Comparison of ENCODE assay signal across 8 cellular contexts in genomic region chr1:113759341-113760101, GRCh38.
DNase-seq lines count a peak whose midpoint lies in the region; ATAC-seq lines count a peak whose summit lies in the region.

PHTF1 (minus strand) TSS chr1:113759486; CDS start chr1:113758703, 783 bp downstream.

- ATAC-seq in GM19023 (IDR thresholded peaks at IDR 0.05; ENCODE audit: unreplicated experiment) (peak; percentile 91), HG03175 (IDR thresholded peaks at IDR 0.05; ENCODE audit: unreplicated experiment) (peak; percentile 84)

- DNase-seq in AG20443 (ENCODE audit: low spot score) (peak; percentile 93), NCI-H345 (lab: John Stamatoyannopoulos, UW) (peak; percentile 67)
- peak; percentile 22 to 37 for DNase-seq in activated CD4-positive, alpha-beta T cell treated with anti-CD3 and anti-CD28 coated beads for 24 hours (ENCODE audit: low read depth in 2 of 2)
- peak; percentile 45 for DNase-seq in stimulated activated CD4-positive, alpha-beta T cell treated with anti-CD3 and anti-CD28 coated beads, Interleukin-1b, Interleukin-23, amount 100 ng/mL, for 48 hours

- H3K27ac ChIP-seq in cingulate gyrus (ENCODE audit: low read depth, low read length) = peak within 1 kb of the TSS; percentile 99
- H3K27ac ChIP-seq in layer of hippocampus (ENCODE audit: low read depth, low read length) = peak within 1 kb of the TSS; percentile 90

- H3K27me3 ChIP-seq in layer of hippocampus (ENCODE audit: control insufficient read depth, insufficient read depth, low read length) = no peaks in the 10 kb centered on the region

Comparison
In these comparisons a context has a peak if more than half of its experiments do, and no peak if none do; other contexts are left out.
1. Peak in every context shown above with its lines: DNase-seq, ATAC-seq and H3K27ac ChIP-seq.
2. DNase-seq: peak in every context shown above with its lines; median percentile 93 in AG20443; 67 in NCI-H345; 45 in stimulated activated CD4-positive, alpha-beta T cell treated with anti-CD3 and anti-CD28 coated beads, Interleukin-1b, Interleukin-23, amount 100 ng/mL, for 48 hours; 30 in activated CD4-positive, alpha-beta T cell treated with anti-CD3 and anti-CD28 coated beads for 24 hours.